In genomic region chr2:16318051-16318450, GRCh38 we compare ENCODE assay signal across 33 cellular contexts.
DNase-seq lines count a peak whose midpoint lies in the region; ATAC-seq and TF ChIP-seq lines count a peak whose summit lies in the region.
"Had no signal": no experiment of that assay in that cellular context is flagged by ENCODE, and none has a peak within 500 bp of the region (broad histone marks: within the 10 kb centered on the region; RNA-seq: fewer than 3 reads in every experiment).

No MANE protein-coding gene starts in this region.

- peaks cover 28% of the 10 kb centered on the region for H3K79me1 ChIP-seq in trophoblast cell (ENCODE audit: low read length)

- H4K91ac ChIP-seq in trophoblast cell (ENCODE audit: low read depth, low read length) = peak overlapping the region; percentile 92

- WGBS in hepatocyte (ENCODE audit: low lambda C conversion rate, missing lambda C conversion rate) = 90% methylated on average over 4 of the region's 4 CpGs
- no CpG with 5 or more reads among the region's 4 CpGs for WGBS in trophoblast cell (ENCODE audit: extremely low coverage, insufficient coverage, insufficient read length)
- 82 to 92% methylated on average over 3 to 4 of the region's 4 CpGs for WGBS in endodermal cell (ENCODE audit: insufficient coverage in 1 of 2, insufficient read length in 1 of 2), 2 experiments

- H3K9me3 ChIP-seq in HUES6 (ENCODE audit: control insufficient read depth, insufficient read depth, low read depth, low read length) (no peaks in the 10 kb centered on the region), hepatocyte (ENCODE audit: low read depth) (no peaks in the 10 kb centered on the region), trophoblast cell (ENCODE audit: insufficient read depth, low read depth, low read length) (no peaks in the 10 kb centered on the region), endodermal cell (ENCODE audit: control insufficient read depth, low read length) (no peaks in the 10 kb centered on the region)
- H3K9me3 ChIP-seq: esophagus squamous epithelium, right atrium auricular region, thyroid gland had no signal

- peak overlapping the region; percentile 99 for H2BK120ac ChIP-seq in trophoblast cell (ENCODE audit: insufficient read depth, low read length, poor library complexity)

- H3K4me3 Mint-ChIP-seq in endodermal cell = no peak overlapping the region
- H3K4me3 Mint-ChIP-seq: activated naive CD8-positive, alpha-beta T cell treated with anti-CD3 and anti-CD28 coated beads, Interleukin-2, amount 50 U/mL, for 24 hours; activated T-cell treated with anti-CD3 and anti-CD28 coated beads, Interleukin-2, amount 50 U/mL, for 72 hours; CD8-positive, alpha-beta T cell; central memory CD8-positive, alpha-beta T cell; natural killer cell; stimulated activated naive CD8-positive, alpha-beta T cell treated with anti-CD3 and anti-CD28 coated beads, Interleukin-15, amount 100 ng/mL, for 72 hours; T-helper 17 cell had no signal

- H2BK5ac ChIP-seq in trophoblast cell (ENCODE audit: low read depth, low read length, poor library complexity) = peak overlapping the region; percentile 71

- no peak overlapping the region for H3K23ac ChIP-seq in trophoblast cell (ENCODE audit: low read length)

- H3K27me3 ChIP-seq in HUES6 (ENCODE audit: control insufficient read depth, insufficient read depth, low read length) (no peaks in the 10 kb centered on the region), hepatocyte (no peaks in the 10 kb centered on the region), trophoblast cell (ENCODE audit: insufficient read depth, low read length) (no peaks in the 10 kb centered on the region), endodermal cell (ENCODE audit: control insufficient read depth, insufficient read depth, low read length, poor library complexity, severe bottlenecking) (no peaks in the 10 kb centered on the region)
- H3K27me3 ChIP-seq: esophagus squamous epithelium, foreskin keratinocyte, right atrium auricular region, thyroid gland had no signal

- peak overlapping the region; percentile 58 for H3K4ac ChIP-seq in trophoblast cell (ENCODE audit: low read depth, low read length)

- H3K27ac ChIP-seq in HUES6 (ENCODE audit: low read depth, low read length) = no peak overlapping the region
- H3K27ac ChIP-seq in hepatocyte = peak overlapping the region; percentile 82
- H3K27ac ChIP-seq in trophoblast cell (ENCODE audit: low read depth, low read length) = peak overlapping the region; percentile 93
- H3K27ac ChIP-seq in endodermal cell (ENCODE audit: low read depth, low read length) = no peak overlapping the region
- H3K27ac ChIP-seq: esophagus squamous epithelium, foreskin keratinocyte, parathyroid adenoma, right atrium auricular region, thyroid gland had no signal

- peak overlapping the region; percentile 42 for H2AFZ ChIP-seq in hepatocyte
- peak overlapping the region; percentile 21 for H2AFZ ChIP-seq in trophoblast cell (ENCODE audit: insufficient read depth, low read length, poor library complexity)
- H2AFZ ChIP-seq: parathyroid adenoma had no signal

- TF ChIP-seq CTCF in hepatocyte (IDR thresholded peaks at IDR 0.05; ENCODE audit: poor library complexity) = no peak
- TF ChIP-seq CTCF in endodermal cell (conservative IDR thresholded peaks at IDR 0.05) = no peak

- peak overlapping the region; percentile 63 for H4K8ac ChIP-seq in trophoblast cell (ENCODE audit: low read depth, low read length)

- H4K20me1 ChIP-seq in hepatocyte (ENCODE audit: insufficient read depth, poor library complexity, severe bottlenecking) = no peaks in the 10 kb centered on the region

- peaks cover 3% of the 10 kb centered on the region for H3K27me3 Mint-ChIP-seq in endodermal cell (ENCODE audit: insufficient read depth)
- H3K27me3 Mint-ChIP-seq: activated naive CD8-positive, alpha-beta T cell treated with anti-CD3 and anti-CD28 coated beads, Interleukin-2, amount 50 U/mL, for 24 hours; central memory CD8-positive, alpha-beta T cell; stimulated activated naive CD8-positive, alpha-beta T cell treated with anti-CD3 and anti-CD28 coated beads, Interleukin-15, amount 100 ng/mL, for 72 hours; T-helper 17 cell had no signal

- peaks cover 10% of the 10 kb centered on the region for H3K4me1 Mint-ChIP-seq in endodermal cell
- H3K4me1 Mint-ChIP-seq: activated naive CD8-positive, alpha-beta T cell treated with anti-CD3 and anti-CD28 coated beads, Interleukin-2, amount 50 U/mL, for 24 hours; central memory CD8-positive, alpha-beta T cell; natural killer cell; stimulated activated naive CD8-positive, alpha-beta T cell treated with anti-CD3 and anti-CD28 coated beads, Interleukin-15, amount 100 ng/mL, for 72 hours; T-helper 17 cell had no signal

- peak overlapping the region; percentile 50 for H3K4me2 ChIP-seq in hepatocyte
- H3K4me2 ChIP-seq in trophoblast cell (ENCODE audit: low read length) = peak overlapping the region; percentile 9

- peak overlapping the region; percentile 11 for H4K12ac ChIP-seq in trophoblast cell (ENCODE audit: low read depth, low read length)

- H3K4me3 ChIP-seq in HUES6 (ENCODE audit: low read depth, low read length) (no peak overlapping the region), hepatocyte (no peak overlapping the region), trophoblast cell (ENCODE audit: low read depth, low read length) (no peak overlapping the region), endodermal cell (ENCODE audit: low read length) (no peak overlapping the region)
- H3K4me3 ChIP-seq: esophagus squamous epithelium, right atrium auricular region, thyroid gland had no signal

- H3K4me1 ChIP-seq in HUES6 (ENCODE audit: control insufficient read depth, insufficient read depth, low read length) = peaks cover 18% of the 10 kb centered on the region; the same call in 1 of the 2 replicates
- H3K4me1 ChIP-seq in hepatocyte (ENCODE audit: insufficient read depth) = peaks cover 33% of the 10 kb centered on the region
- peaks cover 33 to 34% of the 10 kb centered on the region in 2 experiments for H3K4me1 ChIP-seq in trophoblast cell (ENCODE audit: control insufficient read depth in 1 of 2, insufficient read depth in 2 of 2, low read length in 2 of 2)
- peaks cover 4% of the 10 kb centered on the region for H3K4me1 ChIP-seq in endodermal cell (ENCODE audit: control insufficient read depth, insufficient read depth, low read length)
- H3K4me1 ChIP-seq: esophagus squamous epithelium, foreskin keratinocyte, parathyroid adenoma, right atrium auricular region, thyroid gland had no signal

- DNase-seq in hepatocyte (ENCODE audit: low spot score) = no peak
- no peak for DNase-seq in trophoblast cell
- DNase-seq in endodermal cell = no peak
- DNase-seq: activated CD4-positive, alpha-beta T cell treated with anti-CD3 and anti-CD28 coated beads, Interleukin-2, amount 50 U/mL, for 4 hours; activated naive CD4-positive, alpha-beta T cell; activated naive CD8-positive, alpha-beta T cell treated with anti-CD3 and anti-CD28 coated beads, Interleukin-2, amount 50 U/mL, for 24 hours; activated T-cell treated with anti-CD3 and anti-CD28 coated beads, Interleukin-2, amount 50 U/mL, for 72 hours; CD8-positive, alpha-beta T cell; dermis blood vessel endothelial cell; DMS 273 treated with DMSO at 0.1 percent for 48 hours; esophagus squamous epithelium; head of caudate nucleus; kidney; natural killer cell; NCI-H1436; NCI-H345; NCI-H69; Right ventricle myocardium superior; stimulated activated CD4-positive, alpha-beta T cell treated with anti-CD3 and anti-CD28 coated beads, Interleukin-1b, Interleukin-23, amount 100 ng/mL, for 48 hours; stimulated activated naive CD8-positive, alpha-beta T cell treated with anti-CD3 and anti-CD28 coated beads, Interleukin-15, amount 100 ng/mL, for 72 hours; T-helper 17 cell; thyroid gland had no signal

- peak overlapping the region; percentile 93 for H3K14ac ChIP-seq in trophoblast cell (ENCODE audit: low read length)

- no peaks in the 10 kb centered on the region for H3K9me2 ChIP-seq in hepatocyte (replicated peaks; ENCODE audit: insufficient read depth)

- no peak overlapping the region for H3K27ac Mint-ChIP-seq in endodermal cell
- H3K27ac Mint-ChIP-seq: activated naive CD8-positive, alpha-beta T cell treated with anti-CD3 and anti-CD28 coated beads, Interleukin-2, amount 50 U/mL, for 24 hours; activated T-cell treated with anti-CD3 and anti-CD28 coated beads, Interleukin-2, amount 50 U/mL, for 72 hours; CD8-positive, alpha-beta T cell; natural killer cell; stimulated activated naive CD8-positive, alpha-beta T cell treated with anti-CD3 and anti-CD28 coated beads, Interleukin-15, amount 100 ng/mL, for 72 hours; T-helper 17 cell had no signal

- H3K36me3 ChIP-seq in HUES6 (ENCODE audit: control insufficient read depth, insufficient read depth, low read length) = no peaks in the 10 kb centered on the region
- H3K36me3 ChIP-seq in hepatocyte (replicated peaks; ENCODE audit: insufficient read depth, low read depth) = no peaks in the 10 kb centered on the region
- no peaks in the 10 kb centered on the region for H3K36me3 ChIP-seq in trophoblast cell (ENCODE audit: control insufficient read depth in 1 of 2, insufficient read depth in 2 of 2, low read length in 2 of 2)
- no peaks in the 10 kb centered on the region for H3K36me3 ChIP-seq in endodermal cell (ENCODE audit: control insufficient read depth, insufficient read depth, low read length)
- H3K36me3 ChIP-seq: esophagus squamous epithelium, right atrium auricular region, thyroid gland had no signal

- H3K9ac ChIP-seq in HUES6 (ENCODE audit: low read length) = peak overlapping the region; percentile 51
- no peak overlapping the region for H3K9ac ChIP-seq in trophoblast cell (ENCODE audit: low read length)
- H3K9ac ChIP-seq in endodermal cell (ENCODE audit: extremely low read depth, low read length, poor library complexity, severe bottlenecking) = no peak overlapping the region
- H3K9ac ChIP-seq: parathyroid adenoma had no signal

- H3K79me2 ChIP-seq in hepatocyte (no peaks in the 10 kb centered on the region), trophoblast cell (ENCODE audit: control insufficient read depth, insufficient read depth, low read length, poor library complexity) (peaks cover 1% of the 10 kb centered on the region)
- H3K79me2 ChIP-seq: parathyroid adenoma had no signal

- ATAC-seq in GM18511 (IDR thresholded peaks at IDR 0.05; ENCODE audit: unreplicated experiment) (peak; percentile 27), HG03045 (IDR thresholded peaks at IDR 0.05; ENCODE audit: unreplicated experiment) (no peak), GM21526 (IDR thresholded peaks at IDR 0.05; ENCODE audit: low FRiP score, unreplicated experiment) (no peak), HG03457 (IDR thresholded peaks at IDR 0.05; ENCODE audit: unreplicated experiment) (no peak)
- ATAC-seq: activated CD4-positive, CD25-positive, alpha-beta regulatory T cell treated with anti-CD3 and anti-CD28 coated beads, Interleukin-2, amount 50 U/mL, for 24 hours; activated naive CD8-positive, alpha-beta T cell treated with anti-CD3 and anti-CD28 coated beads, Interleukin-2, amount 50 U/mL, for 24 hours; activated T-cell treated with anti-CD3 and anti-CD28 coated beads, Interleukin-2, amount 50 U/mL, for 72 hours; CD8-positive, alpha-beta T cell; foreskin keratinocyte; natural killer cell; SK-N-SH treated with all-trans-retinoic acid at 6 μM for 48 hours; stimulated activated naive CD8-positive, alpha-beta T cell treated with anti-CD3 and anti-CD28 coated beads, Interleukin-15, amount 100 ng/mL, for 72 hours; T-helper 17 cell had no signal

- H3K18ac ChIP-seq in trophoblast cell (ENCODE audit: low read length) = peak overlapping the region; percentile 90

- peak overlapping the region; percentile 81 for H2AK5ac ChIP-seq in trophoblast cell (ENCODE audit: low read length)

- H2BK12ac ChIP-seq in trophoblast cell (ENCODE audit: low read length) = peak overlapping the region; percentile 82

- H3K9me3 Mint-ChIP-seq in endodermal cell = no peaks in the 10 kb centered on the region
- H3K9me3 Mint-ChIP-seq: activated naive CD8-positive, alpha-beta T cell treated with anti-CD3 and anti-CD28 coated beads, Interleukin-2, amount 50 U/mL, for 24 hours; activated T-cell treated with anti-CD3 and anti-CD28 coated beads, Interleukin-2, amount 50 U/mL, for 72 hours; CD8-positive, alpha-beta T cell; central memory CD8-positive, alpha-beta T cell; natural killer cell; stimulated activated naive CD8-positive, alpha-beta T cell treated with anti-CD3 and anti-CD28 coated beads, Interleukin-15, amount 100 ng/mL, for 72 hours had no signal

- no peaks in the 10 kb centered on the region for H3K36me3 Mint-ChIP-seq in endodermal cell (ENCODE audit: low read depth)
- H3K36me3 Mint-ChIP-seq: CD8-positive, alpha-beta T cell; natural killer cell had no signal

Comparison
In these comparisons a context has a peak if more than half of its experiments do, and no peak if none do; other contexts are left out.
1. H3K27ac ChIP-seq: peak in hepatocyte (single experiment) and trophoblast cell (single experiment); none in HUES6 (single experiment) and endodermal cell (single experiment).